In the genomic region with DNA sequence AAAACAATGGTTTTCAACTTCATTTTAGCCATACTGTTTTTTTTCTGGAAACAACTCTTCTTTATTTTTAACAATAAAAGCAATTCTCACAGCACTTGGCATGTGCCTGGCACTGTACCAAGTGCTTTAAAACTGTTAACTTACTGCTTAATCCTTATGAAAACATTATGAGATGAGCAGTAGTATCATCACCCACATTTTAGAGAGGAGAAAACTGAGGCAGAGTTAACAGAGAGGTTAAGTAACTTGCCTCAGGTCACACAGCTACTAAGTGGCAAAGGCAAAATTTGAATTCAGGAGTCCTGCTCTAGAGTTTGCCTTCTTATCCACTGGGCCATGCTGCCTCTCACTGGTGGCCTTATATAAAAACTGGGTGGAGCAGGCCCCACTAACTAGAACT, we compare ENCODE assay signal across 21 cellular contexts. TPM values are rescaled to one million over a fixed set of nuclear protein-coding genes. Genes with fewer than 3 reads are reported as not detected.
DNase-seq lines count a peak whose midpoint lies in the region; ATAC-seq, FAIRE-seq and TF ChIP-seq lines count a peak whose summit lies in the region.
"Had no signal": no experiment of that assay in that cellular context is flagged by ENCODE, and none has a peak within 500 bp of the region (broad histone marks: within the 10 kb centered on the region; RNA-seq: fewer than 3 reads in every experiment).

No MANE protein-coding gene starts in this region.

- peak; percentile 16; the same call in 1 of the 2 replicates for TF ChIP-seq CTCF in Loucy (conservative IDR thresholded peaks at IDR 0.05; ENCODE audit: low read length)
- no peak for TF ChIP-seq CTCF in H1 (IDR thresholded peaks at IDR 0.05; ENCODE audit: control extremely low read depth in 1 of 3, insufficient read depth in 1 of 3, low read depth in 1 of 3, low read length in 3 of 3)
- no peak for TF ChIP-seq CTCF in osteoblast (IDR thresholded peaks at IDR 0.05; ENCODE audit: extremely low read depth, low read depth, low read length)
- no peak for TF ChIP-seq CTCF in ovary (IDR thresholded peaks at IDR 0.05)
- no peak for TF ChIP-seq CTCF in left lung (IDR thresholded peaks at IDR 0.05)

- CTCF ChIA-PET in H1 (lab: Charles Lee; ENCODE audit: partially characterized antibody) = interaction anchor here (1.1 to 2.4 kb wide), 3 partner anchors 20 to 86 kb away, joined by 3 to 6 read pairs (median 3); no protein-coding TSS in a partner anchor

- H3K14ac ChIP-seq in H1 (ENCODE audit: insufficient read length) = no peak overlapping the region

- no peaks in the 10 kb centered on the region for H3K9me2 ChIP-seq in Loucy (replicated peaks; ENCODE audit: low read depth, low read length)

- no peaks in the 10 kb centered on the region for H3F3A ChIP-seq in Loucy (ENCODE audit: low read depth)

- POLR2A ChIA-PET in H1 (lab: Charles Lee; ENCODE audit: partially characterized antibody) = no interaction called here

- no peak overlapping the region for H3K27ac ChIP-seq in BLaER1 treated with 17β-estradiol and CSF1 and Interleukin-3, amounts not matched to agents 10 nM and 100 nM
- H3K27ac ChIP-seq in H1 (ENCODE audit: low read depth, low read length) (no peak overlapping the region), osteoblast (ENCODE audit: low read depth, low read length) (peak overlapping the region; percentile 36), ovary (no peak overlapping the region), left lung (no peak overlapping the region)

- no peak overlapping the region for H4K5ac ChIP-seq in H1 (ENCODE audit: insufficient read length, low read depth, low read length)

- no peak for TF ChIP-seq POLR2A in H1 (IDR thresholded peaks at IDR 0.05; ENCODE audit: control extremely low read depth in 1 of 2, low read depth in 2 of 2, low read length in 2 of 2)
- TF ChIP-seq POLR2A in ovary (IDR thresholded peaks at IDR 0.05) = no peak

- H4K8ac ChIP-seq in H1 (ENCODE audit: extremely low read depth, insufficient read depth, low read length) = no peak overlapping the region

- TF ChIP-seq EP300 in H1 (IDR thresholded peaks at IDR 0.05; ENCODE audit: borderline replicate concordance in 1 of 2, low read depth in 2 of 2, low read length in 2 of 2) (no peak), ovary (IDR thresholded peaks at IDR 0.05) (no peak)

- peak in 1 of 2 experiments; percentile 20; a peak in 1 of 4 replicates for TF ChIP-seq RAD21 in H1 (IDR thresholded peaks at IDR 0.05 in 1 of 2, conservative IDR thresholded peaks at IDR 0.05 in 1 of 2; ENCODE audit: low read depth in 2 of 2, low read length in 2 of 2)

- intact Hi-C loops in ovary (cut with DNase I) (no loop called here), left lung (cut with DNase I) (no loop called here)

- H2BK12ac ChIP-seq in H1 (ENCODE audit: low read depth, low read length) = no peak overlapping the region

- no peak overlapping the region for H3K18ac ChIP-seq in H1 (ENCODE audit: extremely low read depth, low read length)

- H2AFZ ChIP-seq in Loucy (ENCODE audit: low read length) (no peak overlapping the region), H1 (ENCODE audit: low read length) (no peak overlapping the region), osteoblast (ENCODE audit: low read length) (no peak overlapping the region)

- H3K9me3 ChIP-seq in BLaER1 treated with 17β-estradiol and CSF1 and Interleukin-3, amounts not matched to agents 10 nM and 100 nM (replicated peaks in 1 of 11) = peaks cover 3 to 20% (median 15%) of the 10 kb centered on the region in 11 experiments; a peak in 20 of 22 replicates
- H3K9me3 ChIP-seq in Loucy (ENCODE audit: insufficient read depth, low read depth, low read length) = no peaks in the 10 kb centered on the region
- H3K9me3 ChIP-seq in H1 (ENCODE audit: insufficient read depth in 2 of 2, low read depth in 1 of 2, low read length in 1 of 2) = no peaks in the 10 kb centered on the region
- H3K9me3 ChIP-seq in osteoblast (ENCODE audit: low read depth, low read length) = no peaks in the 10 kb centered on the region
- H3K9me3 ChIP-seq in ovary = no peaks in the 10 kb centered on the region
- peaks cover 0 to 9% of the 10 kb centered on the region in 2 donors for H3K9me3 ChIP-seq in left lung
- H3K9me3 ChIP-seq: MG63, tibial artery had no signal

- no peak overlapping the region for H2BK15ac ChIP-seq in H1 (ENCODE audit: low read length)

- no peak overlapping the region for H2AK5ac ChIP-seq in H1 (ENCODE audit: low read depth, low read length)

- peaks cover 33 to 64% (median 39%) of the 10 kb centered on the region in 10 experiments for H3K4me1 ChIP-seq in BLaER1 treated with 17β-estradiol and CSF1 and Interleukin-3, amounts not matched to agents 10 nM and 100 nM
- H3K4me1 ChIP-seq in Loucy (ENCODE audit: insufficient read depth, low read length, poor library complexity, severe bottlenecking) (peaks cover 37% of the 10 kb centered on the region), H1 (replicated peaks in 1 of 4; ENCODE audit: control insufficient read depth in 3 of 4, insufficient read depth in 4 of 4, low read length in 3 of 4) (peaks cover 0 to 2% (median 0%) of the 10 kb centered on the region in 4 experiments; a peak in 4 of 7 replicates), osteoblast (ENCODE audit: insufficient read depth, low read length) (peaks cover 27% of the 10 kb centered on the region), ovary (ENCODE audit: insufficient read depth) (peaks cover 9% of the 10 kb centered on the region), left lung (peaks cover 7 to 20% of the 10 kb centered on the region in 2 donors)

- no peak overlapping the region for H3K9ac ChIP-seq in BLaER1 treated with 17β-estradiol and CSF1 and Interleukin-3, amounts not matched to agents 10 nM and 100 nM
- no peak overlapping the region for H3K9ac ChIP-seq in Loucy (ENCODE audit: low read depth, low read length, poor library complexity, severe bottlenecking)
- no peak overlapping the region for H3K9ac ChIP-seq in H1 (replicated peaks in 1 of 4; ENCODE audit: extremely low read depth in 1 of 4, low read depth in 3 of 4, low read length in 3 of 4)

- H3K79me2 ChIP-seq in Loucy (ENCODE audit: insufficient read depth, low read length) = peaks cover 6% of the 10 kb centered on the region; the same call in 1 of the 2 replicates
- H3K79me2 ChIP-seq in H1 (ENCODE audit: control insufficient read depth in 1 of 2, insufficient read depth in 2 of 2, low read length in 2 of 2) = peaks cover 0 to 13% of the 10 kb centered on the region in 2 experiments; a peak in 1 of 4 replicates
- H3K79me2 ChIP-seq in osteoblast (ENCODE audit: insufficient read depth, low read length) = peaks cover 80% of the 10 kb centered on the region

- peaks cover 3% of the 10 kb centered on the region for H3K79me1 ChIP-seq in H1 (ENCODE audit: low read depth, low read length)

- no peaks in the 10 kb centered on the region for H3K27me3 ChIP-seq in BLaER1 treated with 17β-estradiol and CSF1 and Interleukin-3, amounts not matched to agents 10 nM and 100 nM
- H3K27me3 ChIP-seq in Loucy (ENCODE audit: insufficient read depth, low read length, poor library complexity, severe bottlenecking) (no peaks in the 10 kb centered on the region), H1 (replicated peaks in 1 of 4; ENCODE audit: control insufficient read depth in 3 of 4, extremely low read depth in 1 of 4, insufficient read depth in 3 of 4, low read length in 3 of 4) (no peaks in the 10 kb centered on the region), osteoblast (ENCODE audit: insufficient read depth, low read length) (no peaks in the 10 kb centered on the region), ovary (no peaks in the 10 kb centered on the region), left lung (no peaks in the 10 kb centered on the region)
- H3K27me3 ChIP-seq: brain microvascular endothelial cell, MG63, tibial artery had no signal

- no peak overlapping the region for H4K91ac ChIP-seq in H1 (replicated peaks; ENCODE audit: insufficient read length, low read length)

- no peak overlapping the region for H2BK120ac ChIP-seq in H1 (replicated peaks; ENCODE audit: low read depth, low read length)

- no peaks in the 10 kb centered on the region for H3K23me2 ChIP-seq in H1 (ENCODE audit: low read depth, low read length)

- H2BK20ac ChIP-seq in H1 (ENCODE audit: low read length) = no peak overlapping the region

- no peak overlapping the region for H3K4ac ChIP-seq in H1 (replicated peaks; ENCODE audit: insufficient read length, low read depth, low read length)

- DNase-seq in H1 (ENCODE audit: low read depth in 1 of 2, low spot score in 2 of 2) (no peak), osteoblast (ENCODE audit: insufficient read length, low spot score, missing footprints) (no peak), ovary (no peak), cerebellar nuclear complex (lab: John Stamatoyannopoulos, UW) (no peak), NCI-H2081 treated with DMSO at 0.1 percent for 48 hours (lab: John Stamatoyannopoulos, UW) (no peak), left lung (no peak)
- DNase-seq: activated CD4-positive, alpha-beta T cell treated with anti-CD3 and anti-CD28 coated beads, Interleukin-2, amount 50 U/mL, for 48 hours; activated effector memory CD4-positive, alpha-beta T cell treated with Interleukin-2 at 50 U/mL for 16 hours; brain microvascular endothelial cell; MG63; NCI-H1417; NCI-H510A treated with DMSO at 0.1 percent for 48 hours; RPMI8226; stimulated activated CD4-positive, alpha-beta T cell treated with anti-CD3 and anti-CD28 coated beads, Interleukin-4, amount 100 ng/mL, for 24 hours; stimulated activated naive CD4-positive, alpha-beta T cell treated with Interleukin-2 at 50 U/mL for 16 hours; T-helper 9 cell; tibial artery had no signal

- H3K4me2 ChIP-seq in BLaER1 treated with 17β-estradiol and CSF1 and Interleukin-3, amounts not matched to agents 10 nM and 100 nM = peak overlapping the region in 6 of 11 experiments; percentile 52 to 84 (median 78); a peak in 11 of 22 replicates
- H3K4me2 ChIP-seq in Loucy (ENCODE audit: low read depth, low read length, poor library complexity, severe bottlenecking) (no peak overlapping the region), H1 (ENCODE audit: insufficient read depth in 1 of 2, low read depth in 2 of 2, low read length in 2 of 2) (no peak overlapping the region), osteoblast (ENCODE audit: insufficient read depth, low read length) (no peak overlapping the region)

- H3K36me3 ChIP-seq in BLaER1 treated with 17β-estradiol and CSF1 and Interleukin-3, amounts not matched to agents 10 nM and 100 nM = peaks cover 0 to 20% (median 5%) of the 10 kb centered on the region in 11 experiments; a peak in 5 of 22 replicates
- no peaks in the 10 kb centered on the region for H3K36me3 ChIP-seq in Loucy (ENCODE audit: insufficient read depth, low read length)
- no peaks in the 10 kb centered on the region for H3K36me3 ChIP-seq in H1 (ENCODE audit: control insufficient read depth in 2 of 4, insufficient read depth in 4 of 4, low read length in 3 of 4)
- peaks cover 4% of the 10 kb centered on the region for H3K36me3 ChIP-seq in osteoblast (ENCODE audit: insufficient read depth, low read length)
- H3K36me3 ChIP-seq in ovary = no peaks in the 10 kb centered on the region
- no peaks in the 10 kb centered on the region for H3K36me3 ChIP-seq in left lung
- H3K36me3 ChIP-seq: brain microvascular endothelial cell had no signal

- H2BK5ac ChIP-seq in H1 (ENCODE audit: low read depth, low read length) = no peak overlapping the region

- peaks cover 5 to 68% (median 19%) of the 10 kb centered on the region in 11 experiments; a peak in 14 of 22 replicates for H4K20me1 ChIP-seq in BLaER1 treated with 17β-estradiol and CSF1 and Interleukin-3, amounts not matched to agents 10 nM and 100 nM
- H4K20me1 ChIP-seq in Loucy (ENCODE audit: insufficient read depth, low read length, poor library complexity, severe bottlenecking) = no peaks in the 10 kb centered on the region
- H4K20me1 ChIP-seq in H1 (replicated peaks in 1 of 2; ENCODE audit: control insufficient read depth in 1 of 2, insufficient read depth in 2 of 2, low read length in 2 of 2) = peaks cover 0 to 12% of the 10 kb centered on the region in 2 experiments
- H4K20me1 ChIP-seq in osteoblast (ENCODE audit: insufficient read depth, low read length) = peaks cover 74% of the 10 kb centered on the region

- no peak for ATAC-seq in left lung
- ATAC-seq: WTC11 had no signal

- FAIRE-seq in H1 (lab: Jason Lieb, UNC) = no peak

- H3K4me3 ChIP-seq in BLaER1 treated with 17β-estradiol and CSF1 and Interleukin-3, amounts not matched to agents 10 nM and 100 nM = no peak overlapping the region
- no peak overlapping the region for H3K4me3 ChIP-seq in Loucy (ENCODE audit: low read length, poor library complexity, severe bottlenecking)
- no peak overlapping the region for H3K4me3 ChIP-seq in H1 (ENCODE audit: extremely low read depth in 1 of 4, insufficient read depth in 2 of 4, low read depth in 3 of 4, low read length in 4 of 4)
- H3K4me3 ChIP-seq in osteoblast (ENCODE audit: insufficient read depth, low read length) = no peak overlapping the region
- H3K4me3 ChIP-seq in ovary = no peak overlapping the region
- H3K4me3 ChIP-seq in left lung = no peak overlapping the region
- H3K4me3 ChIP-seq: coronary artery, MG63, tibial artery had no signal

- H3K56ac ChIP-seq in H1 (replicated peaks; ENCODE audit: insufficient read length, low read depth, low read length) = no peak overlapping the region

- no peak overlapping the region for H3K23ac ChIP-seq in H1 (ENCODE audit: insufficient read length)

RNA-seq across cellular contexts. Expression of gene CTIF, which starts 23.2 kb away (rescaled TPM):
- total RNA-seq in H1 (2021; fragmentation: NEBNext Ultra II Directional; extraction: Animal tissue kit (Norgen Biotek cat#: 25700)) = 17.8 and 22.0 TPM in 2 replicates
- 9.0 and 9.3 TPM in 2 replicates for polyA plus RNA-seq in H1 (2011; rRNA removed)
- 12.2 TPM for polyA plus RNA-seq in H1 (2011; cell fraction: cytosol; rRNA removed)
- 73.5 TPM for polyA plus RNA-seq in H1 (2011; cell fraction: nucleus; rRNA removed)
- polyA plus RNA-seq in H1 (2012, experiment 1 of 2) = 12.2 to 20.1 TPM (median 18.8 TPM) in 4 replicates
- polyA plus RNA-seq in H1 (2012, experiment 2 of 2) = 6.9 TPM
- polyA plus RNA-seq in H1 (2013, experiment 1 of 2) = 11.2 TPM
- 9.2 TPM for polyA plus RNA-seq in H1 (2013, experiment 2 of 2)
- polyA minus RNA-seq in H1 (2011; rRNA and poly(A)+ RNA removed) = 15.8 and 16.2 TPM in 2 replicates
- polyA minus RNA-seq in H1 (2011; cell fraction: cytosol; rRNA and poly(A)+ RNA removed) = 11.4 TPM
- 38.2 TPM for polyA minus RNA-seq in H1 (2011; cell fraction: nucleus; rRNA and poly(A)+ RNA removed)
- total RNA-seq in osteoblast = 58.6 and 65.9 TPM in 2 replicates
- total RNA-seq in ovary = 10 to 100 TPM; 26.8 to 94.1 (median 82.3) TPM
- 10 to 100 TPM; 18.5 to 43.1 TPM for polyA plus RNA-seq in ovary
- total RNA-seq in left lung = 10 to 100 TPM; 37.1 to 46.1 TPM

Comparison
In these comparisons a context has a peak if more than half of its experiments do, and no peak if none do; other contexts are left out.
1. H3K4me2 ChIP-seq: peak in BLaER1 treated with 17β-estradiol and CSF1 and Interleukin-3, amounts not matched to agents 10 nM and 100 nM (6 of 11); none in Loucy (single experiment), H1 (0 of 2) and osteoblast (single experiment).